17 cellular contexts compared by ENCODE assay signal in genomic region chrX:148984238-148984637, GRCh38.
A peak's percentile ranks its signal among the peaks of the same experiment; 100 is the strongest.
DNase-seq lines count a peak whose midpoint lies in the region; ATAC-seq and TF ChIP-seq lines count a peak whose summit lies in the region.
"Had no signal": no experiment of that assay in that cellular context is flagged by ENCODE, and none has a peak within 500 bp of the region (broad histone marks: within the 10 kb centered on the region; RNA-seq: fewer than 3 reads in every experiment).

No MANE protein-coding gene starts in this region.

- no peaks in the 10 kb centered on the region for H3K27me3 ChIP-seq in smooth muscle cell (ENCODE audit: low read depth)

- H4K20me1 ChIP-seq in smooth muscle cell (ENCODE audit: low read depth): no peaks in the 10 kb centered on the region

- no peak overlapping the region for H3K27ac ChIP-seq in smooth muscle cell (ENCODE audit: low read depth)

- 73% methylated on average over 2 of the region's 2 CpGs for WGBS in smooth muscle cell (ENCODE audit: low lambda C conversion rate)

- no peaks in the 10 kb centered on the region for H3F3A ChIP-seq in smooth muscle cell (ENCODE audit: low read depth)

- TF ChIP-seq CTCF in smooth muscle cell (IDR thresholded peaks at IDR 0.05; ENCODE audit: borderline replicate concordance, insufficient read depth, poor library complexity, severe bottlenecking): no peak

- H2AFZ ChIP-seq in smooth muscle cell (ENCODE audit: low read depth): no peak overlapping the region

- DNase-seq in stimulated activated CD4-positive, alpha-beta T cell treated with anti-CD3 and anti-CD28 coated beads, Interleukin-15, amount 100 ng/mL, for 24 hours: peak; percentile 20
- no peak for DNase-seq in stimulated activated CD4-positive, alpha-beta T cell treated with anti-CD3 and anti-CD28 coated beads, Interleukin-12 subunit alpha, Interleukin-12 subunit beta, amount 100 ng/mL, for 4 hours
- no peak for DNase-seq in HPDE6-E6E7 (ENCODE audit: extremely low spot score)
- DNase-seq in smooth muscle cell (lab: John Stamatoyannopoulos, UW; ENCODE audit: unreplicated experiment): no peak
- DNase-seq in Ammon's horn (ENCODE audit: low spot score): no peak
- DNase-seq: AML-193; CD4-positive, CD25-positive, alpha-beta regulatory T cell; DMS53; MM.1S; NCI-H1105 treated with DMSO at 0.1 percent for 48 hours; NCI-H187 treated with DMSO at 0.1 percent for 48 hours; NCI-H2171; NCI-H446 treated with DMSO at 0.1 percent for 48 hours; NCI-H774; SHP77 treated with DMSO at 0.1 percent for 48 hours had no signal

- H3K9ac ChIP-seq in smooth muscle cell (ENCODE audit: low read depth): no peak overlapping the region

- no peaks in the 10 kb centered on the region for H3K36me3 ChIP-seq in smooth muscle cell (ENCODE audit: low read depth)

- H3K4me1 ChIP-seq in smooth muscle cell (ENCODE audit: low read depth): no peaks in the 10 kb centered on the region

- H3K4me3 ChIP-seq in smooth muscle cell: no peak overlapping the region

- no peak overlapping the region for H3K4me2 ChIP-seq in smooth muscle cell

- ATAC-seq in GM19463 (IDR thresholded peaks at IDR 0.05; ENCODE audit: unreplicated experiment) (peak; percentile 58), HG03442 (IDR thresholded peaks at IDR 0.05; ENCODE audit: unreplicated experiment) (peak; percentile 59)

- no peaks in the 10 kb centered on the region for H3K9me3 ChIP-seq in smooth muscle cell (replicated peaks; ENCODE audit: low read depth)

- no peaks in the 10 kb centered on the region for H3K79me2 ChIP-seq in smooth muscle cell (ENCODE audit: low read depth)
